8 cellular contexts compared by ENCODE assay signal in genomic region chr20:62603021-62603906, GRCh38. TPM values are rescaled to one million over a fixed set of nuclear protein-coding genes. Genes with fewer than 3 reads are reported as not detected.
A peak's percentile ranks its signal among the peaks of the same experiment; 100 is the strongest.
DNase-seq lines count a peak whose midpoint lies in the region; TF ChIP-seq lines count a peak whose summit lies in the region.

No MANE protein-coding gene starts in this region.

- H3K4me1 ChIP-seq in SJCRH30 (peaks cover 28% of the 10 kb centered on the region), ascending aorta (peaks cover 3 to 5% of the 10 kb centered on the region in 2 donors), tibial nerve (peaks cover 0 to 48% (median 33%) of the 10 kb centered on the region in 4 donors)

- H3K4me3 ChIP-seq in SJCRH30 (no peak overlapping the region), ascending aorta (no peak overlapping the region), tibial nerve (no peak overlapping the region)

- intact Hi-C loops in ascending aorta (cut with DNase I), result no loop called here

- no peaks in the 10 kb centered on the region for H3K9me3 ChIP-seq in SJCRH30 (replicated peaks)
- H3K9me3 ChIP-seq in ascending aorta, result no peaks in the 10 kb centered on the region
- H3K9me3 ChIP-seq in tibial nerve, result no peaks in the 10 kb centered on the region

- no peak for TF ChIP-seq CTCF in ascending aorta (IDR thresholded peaks at IDR 0.05)
- no peak for TF ChIP-seq CTCF in tibial nerve (IDR thresholded peaks at IDR 0.05)

- peak; percentile 50 for DNase-seq in Ammon's horn (ENCODE audit: low spot score)
- DNase-seq in HS-5 (ENCODE audit: low read depth), result peak; percentile 39
- peak; percentile 50 to 62 for DNase-seq in SJCRH30
- DNase-seq in ascending aorta (ENCODE audit: low spot score in 2 of 2), result peak; percentile 59 to 79
- peak; percentile 74 for DNase-seq in left kidney (ENCODE audit: low read depth, low spot score)
- DNase-seq in stromal cell of bone marrow (ENCODE audit: low read depth), result peak; percentile 63
- DNase-seq in tibial nerve (ENCODE audit: low spot score in 2 of 2), result no peak
- no peak for DNase-seq in GM19238 (ENCODE audit: insufficient read length, low spot score)

- H3K27me3 ChIP-seq in SJCRH30, result peaks cover 8% of the 10 kb centered on the region; the same call in 1 of the 2 replicates
- H3K27me3 ChIP-seq in ascending aorta, result no peaks in the 10 kb centered on the region
- peaks cover 0 to 42% of the 10 kb centered on the region in 2 donors for H3K27me3 ChIP-seq in tibial nerve

- no peaks in the 10 kb centered on the region for H3K36me3 ChIP-seq in SJCRH30
- H3K36me3 ChIP-seq in ascending aorta, result no peaks in the 10 kb centered on the region
- no peaks in the 10 kb centered on the region for H3K36me3 ChIP-seq in tibial nerve

- 36 to 39% methylated on average over 19 to 24 of the region's 26 CpGs for WGBS in tibial nerve, 2 donors

- TF ChIP-seq EP300 in tibial nerve (IDR thresholded peaks at IDR 0.05), result peak in 1 of 2 donors; percentile 16

- H3K27ac ChIP-seq in SJCRH30 (no peak overlapping the region), ascending aorta (peak overlapping the region in 1 of 2 donors; percentile 47), tibial nerve (peak overlapping the region in 2 of 4 donors; percentile 26 to 54)

- no peak for TF ChIP-seq POLR2A in tibial nerve (IDR thresholded peaks at IDR 0.05)

RNA-seq across cellular contexts. Expression of gene SLCO4A1, which starts 39.0 kb away (rescaled TPM):
- 3.9 and 5.8 TPM in 2 replicates for total RNA-seq in SJCRH30 (2014; rRNA removed; shearing (Covaris generic))
- 160 TPM for total RNA-seq in ascending aorta
- 10 to 100 TPM; 24.3 to 73.7 (median 40.5) TPM for total RNA-seq in tibial nerve

Comparison
In these comparisons a context has a peak if more than half of its experiments do, and no peak if none do; other contexts are left out.
1. DNase-seq: peak in Ammon's horn (single experiment), HS-5 (single experiment), SJCRH30 (2 of 2), ascending aorta (2 of 2), left kidney (single experiment) and stromal cell of bone marrow (single experiment); none in tibial nerve (0 of 2) and GM19238 (single experiment).